Comparison of ENCODE assay signal across 1 cellular context in genomic region chr16:75566040-75566888, GRCh38.
TF ChIP-seq lines count a peak whose summit lies in the region.

A gene with protein sequence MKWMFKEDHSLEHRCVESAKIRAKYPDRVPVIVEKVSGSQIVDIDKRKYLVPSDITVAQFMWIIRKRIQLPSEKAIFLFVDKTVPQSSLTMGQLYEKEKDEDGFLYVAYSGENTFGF (plus strand): TSS chr16:75566379. CDS start chr16:75566487, 108 bp downstream.

TF ChIP-seq in HepG2, 621 proteins besides CTCF, POLR2A, EP300 and RAD21 (continued from another document and continues in another):
- TF ChIP-seq ZBTB34 (CRISPR knock-in tag; IDR thresholded peaks at IDR 0.05) (no peak), IRF2 (CRISPR knock-in tag; IDR thresholded peaks at IDR 0.05) (peak; percentile 62; the same call in 1 of the 2 replicates), CBX2 (IDR thresholded peaks at IDR 0.05; ENCODE audit: low read depth, low read length) (no peak), CBX2 (CRISPR knock-in tag; IDR thresholded peaks at IDR 0.05; ENCODE audit: low read depth) (no peak), ZGPAT (CRISPR knock-in tag; IDR thresholded peaks at IDR 0.05) (peak; percentile 93), AGO1 (IDR thresholded peaks at IDR 0.05; ENCODE audit: low read depth, low read length, poor library complexity, severe bottlenecking) (no peak), ZNF773 (CRISPR knock-in tag; IDR thresholded peaks at IDR 0.05; ENCODE audit: borderline replicate concordance) (peak; percentile 16; the same call in 1 of the 2 replicates), MBD4 (IDR thresholded peaks at IDR 0.05; ENCODE audit: borderline replicate concordance, low read length) (no peak), KLF16 (CRISPR knock-in tag; IDR thresholded peaks at IDR 0.05) (peak in 1 of 2 experiments; percentile 37; a peak in 2 of 4 replicates), RFX3 (CRISPR knock-in tag; IDR thresholded peaks at IDR 0.05) (peak; percentile 79), ZNF205 (CRISPR knock-in tag; IDR thresholded peaks at IDR 0.05) (peak; percentile 13; the same call in 1 of the 2 replicates), DR1 (CRISPR knock-in tag; IDR thresholded peaks at IDR 0.05) (peak; percentile 70; the same call in 1 of the 2 replicates), NR1H2 (CRISPR knock-in tag; IDR thresholded peaks at IDR 0.05; ENCODE audit: borderline replicate concordance, low read depth) (no peak), MLXIP (CRISPR knock-in tag; IDR thresholded peaks at IDR 0.05; ENCODE audit: borderline replicate concordance) (no peak), RORA (CRISPR knock-in tag; IDR thresholded peaks at IDR 0.05) (no peak), ZNF362 (CRISPR knock-in tag; IDR thresholded peaks at IDR 0.05; ENCODE audit: borderline replicate concordance) (no peak), ZSCAN20 (CRISPR knock-in tag; IDR thresholded peaks at IDR 0.05; ENCODE audit: borderline replicate concordance) (peak; percentile 84; the same call in 1 of the 2 replicates), KMT2B (CRISPR knock-in tag; IDR thresholded peaks at IDR 0.05) (peak; percentile 91), TCF12 (IDR thresholded peaks at IDR 0.05) (no peak), TCF12 (CRISPR knock-in tag; IDR thresholded peaks at IDR 0.05) (no peak), ZBTB33 (CRISPR knock-in tag; IDR thresholded peaks at IDR 0.05) (no peak; the same call in 1 of the 2 replicates), ZNF670 (CRISPR knock-in tag; IDR thresholded peaks at IDR 0.05; ENCODE audit: borderline replicate concordance) (no peak; the same call in 1 of the 2 replicates), ZNF792 (CRISPR knock-in tag; IDR thresholded peaks at IDR 0.05) (peak; percentile 25; the same call in 1 of the 2 replicates), ZNF382 (CRISPR knock-in tag; IDR thresholded peaks at IDR 0.05; ENCODE audit: borderline replicate concordance) (no peak), FOXC1 (CRISPR knock-in tag; IDR thresholded peaks at IDR 0.05; ENCODE audit: borderline replicate concordance) (peak; percentile 93), HNF4A (CRISPR knock-in tag; IDR thresholded peaks at IDR 0.05) (0 out of 2 replicates have a peak, but pooled peaks have one; percentile 5), KLF13 (CRISPR knock-in tag; IDR thresholded peaks at IDR 0.05) (no peak; the same call in 1 of the 2 replicates)
- TF ChIP-seq, protein P1, sequence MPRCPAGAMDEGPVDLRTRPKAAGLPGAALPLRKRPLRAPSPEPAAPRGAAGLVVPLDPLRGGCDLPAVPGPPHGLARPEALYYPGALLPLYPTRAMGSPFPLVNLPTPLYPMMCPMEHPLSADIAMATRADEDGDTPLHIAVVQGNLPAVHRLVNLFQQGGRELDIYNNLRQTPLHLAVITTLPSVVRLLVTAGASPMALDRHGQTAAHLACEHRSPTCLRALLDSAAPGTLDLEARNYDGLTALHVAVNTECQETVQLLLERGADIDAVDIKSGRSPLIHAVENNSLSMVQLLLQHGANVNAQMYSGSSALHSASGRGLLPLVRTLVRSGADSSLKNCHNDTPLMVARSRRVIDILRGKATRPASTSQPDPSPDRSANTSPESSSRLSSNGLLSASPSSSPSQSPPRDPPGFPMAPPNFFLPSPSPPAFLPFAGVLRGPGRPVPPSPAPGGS (CRISPR knock-in tag; IDR thresholded peaks at IDR 0.05): peak; percentile 73; the same call in 1 of the 2 replicates
- TF ChIP-seq, protein P2, sequence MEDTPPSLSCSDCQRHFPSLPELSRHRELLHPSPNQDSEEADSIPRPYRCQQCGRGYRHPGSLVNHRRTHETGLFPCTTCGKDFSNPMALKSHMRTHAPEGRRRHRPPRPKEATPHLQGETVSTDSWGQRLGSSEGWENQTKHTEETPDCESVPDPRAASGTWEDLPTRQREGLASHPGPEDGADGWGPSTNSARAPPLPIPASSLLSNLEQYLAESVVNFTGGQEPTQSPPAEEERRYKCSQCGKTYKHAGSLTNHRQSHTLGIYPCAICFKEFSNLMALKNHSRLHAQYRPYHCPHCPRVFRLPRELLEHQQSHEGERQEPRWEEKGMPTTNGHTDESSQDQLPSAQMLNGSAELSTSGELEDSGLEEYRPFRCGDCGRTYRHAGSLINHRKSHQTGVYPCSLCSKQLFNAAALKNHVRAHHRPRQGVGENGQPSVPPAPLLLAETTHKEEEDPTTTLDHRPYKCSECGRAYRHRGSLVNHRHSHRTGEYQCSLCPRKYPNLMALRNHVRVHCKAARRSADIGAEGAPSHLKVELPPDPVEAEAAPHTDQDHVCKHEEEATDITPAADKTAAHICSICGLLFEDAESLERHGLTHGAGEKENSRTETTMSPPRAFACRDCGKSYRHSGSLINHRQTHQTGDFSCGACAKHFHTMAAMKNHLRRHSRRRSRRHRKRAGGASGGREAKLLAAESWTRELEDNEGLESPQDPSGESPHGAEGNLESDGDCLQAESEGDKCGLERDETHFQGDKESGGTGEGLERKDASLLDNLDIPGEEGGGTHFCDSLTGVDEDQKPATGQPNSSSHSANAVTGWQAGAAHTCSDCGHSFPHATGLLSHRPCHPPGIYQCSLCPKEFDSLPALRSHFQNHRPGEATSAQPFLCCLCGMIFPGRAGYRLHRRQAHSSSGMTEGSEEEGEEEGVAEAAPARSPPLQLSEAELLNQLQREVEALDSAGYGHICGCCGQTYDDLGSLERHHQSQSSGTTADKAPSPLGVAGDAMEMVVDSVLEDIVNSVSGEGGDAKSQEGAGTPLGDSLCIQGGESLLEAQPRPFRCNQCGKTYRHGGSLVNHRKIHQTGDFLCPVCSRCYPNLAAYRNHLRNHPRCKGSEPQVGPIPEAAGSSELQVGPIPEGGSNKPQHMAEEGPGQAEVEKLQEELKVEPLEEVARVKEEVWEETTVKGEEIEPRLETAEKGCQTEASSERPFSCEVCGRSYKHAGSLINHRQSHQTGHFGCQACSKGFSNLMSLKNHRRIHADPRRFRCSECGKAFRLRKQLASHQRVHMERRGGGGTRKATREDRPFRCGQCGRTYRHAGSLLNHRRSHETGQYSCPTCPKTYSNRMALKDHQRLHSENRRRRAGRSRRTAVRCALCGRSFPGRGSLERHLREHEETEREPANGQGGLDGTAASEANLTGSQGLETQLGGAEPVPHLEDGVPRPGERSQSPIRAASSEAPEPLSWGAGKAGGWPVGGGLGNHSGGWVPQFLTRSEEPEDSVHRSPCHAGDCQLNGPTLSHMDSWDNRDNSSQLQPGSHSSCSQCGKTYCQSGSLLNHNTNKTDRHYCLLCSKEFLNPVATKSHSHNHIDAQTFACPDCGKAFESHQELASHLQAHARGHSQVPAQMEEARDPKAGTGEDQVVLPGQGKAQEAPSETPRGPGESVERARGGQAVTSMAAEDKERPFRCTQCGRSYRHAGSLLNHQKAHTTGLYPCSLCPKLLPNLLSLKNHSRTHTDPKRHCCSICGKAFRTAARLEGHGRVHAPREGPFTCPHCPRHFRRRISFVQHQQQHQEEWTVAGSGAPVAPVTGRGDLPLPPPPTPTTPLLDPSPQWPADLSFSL (CRISPR knock-in tag; IDR thresholded peaks at IDR 0.05): 0 out of 2 replicates have a peak, but pooled peaks have one; percentile 25
- TF ChIP-seq, protein P3, sequence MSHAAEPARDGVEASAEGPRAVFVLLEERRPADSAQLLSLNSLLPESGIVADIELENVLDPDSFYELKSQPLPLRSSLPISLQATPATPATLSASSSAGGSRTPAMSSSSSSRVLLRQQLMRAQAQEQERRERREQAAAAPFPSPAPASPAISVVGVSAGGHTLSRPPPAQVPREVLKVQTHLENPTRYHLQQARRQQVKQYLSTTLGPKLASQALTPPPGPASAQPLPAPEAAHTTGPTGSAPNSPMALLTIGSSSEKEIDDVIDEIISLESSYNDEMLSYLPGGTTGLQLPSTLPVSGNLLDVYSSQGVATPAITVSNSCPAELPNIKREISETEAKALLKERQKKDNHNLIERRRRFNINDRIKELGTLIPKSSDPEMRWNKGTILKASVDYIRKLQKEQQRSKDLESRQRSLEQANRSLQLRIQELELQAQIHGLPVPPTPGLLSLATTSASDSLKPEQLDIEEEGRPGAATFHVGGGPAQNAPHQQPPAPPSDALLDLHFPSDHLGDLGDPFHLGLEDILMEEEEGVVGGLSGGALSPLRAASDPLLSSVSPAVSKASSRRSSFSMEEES (CRISPR knock-in tag; IDR thresholded peaks at IDR 0.05): no peak; the same call in 1 of the 2 replicates
- TF ChIP-seq, protein P4, sequence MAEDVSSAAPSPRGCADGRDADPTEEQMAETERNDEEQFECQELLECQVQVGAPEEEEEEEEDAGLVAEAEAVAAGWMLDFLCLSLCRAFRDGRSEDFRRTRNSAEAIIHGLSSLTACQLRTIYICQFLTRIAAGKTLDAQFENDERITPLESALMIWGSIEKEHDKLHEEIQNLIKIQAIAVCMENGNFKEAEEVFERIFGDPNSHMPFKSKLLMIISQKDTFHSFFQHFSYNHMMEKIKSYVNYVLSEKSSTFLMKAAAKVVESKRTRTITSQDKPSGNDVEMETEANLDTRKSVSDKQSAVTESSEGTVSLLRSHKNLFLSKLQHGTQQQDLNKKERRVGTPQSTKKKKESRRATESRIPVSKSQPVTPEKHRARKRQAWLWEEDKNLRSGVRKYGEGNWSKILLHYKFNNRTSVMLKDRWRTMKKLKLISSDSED (CRISPR knock-in tag; IDR thresholded peaks at IDR 0.05): peak; percentile 63; the same call in 1 of the 2 replicates
- TF ChIP-seq, protein P5, sequence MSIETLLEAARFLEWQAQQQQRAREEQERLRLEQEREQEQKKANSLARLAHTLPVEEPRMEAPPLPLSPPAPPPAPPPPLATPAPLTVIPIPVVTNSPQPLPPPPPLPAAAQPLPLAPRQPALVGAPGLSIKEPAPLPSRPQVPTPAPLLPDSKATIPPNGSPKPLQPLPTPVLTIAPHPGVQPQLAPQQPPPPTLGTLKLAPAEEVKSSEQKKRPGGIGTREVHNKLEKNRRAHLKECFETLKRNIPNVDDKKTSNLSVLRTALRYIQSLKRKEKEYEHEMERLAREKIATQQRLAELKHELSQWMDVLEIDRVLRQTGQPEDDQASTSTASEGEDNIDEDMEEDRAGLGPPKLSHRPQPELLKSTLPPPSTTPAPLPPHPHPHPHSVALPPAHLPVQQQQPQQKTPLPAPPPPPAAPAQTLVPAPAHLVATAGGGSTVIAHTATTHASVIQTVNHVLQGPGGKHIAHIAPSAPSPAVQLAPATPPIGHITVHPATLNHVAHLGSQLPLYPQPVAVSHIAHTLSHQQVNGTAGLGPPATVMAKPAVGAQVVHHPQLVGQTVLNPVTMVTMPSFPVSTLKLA (IDR thresholded peaks at IDR 0.05): peak; percentile 9; the same call in 1 of the 2 replicates
